10 cellular contexts compared by ENCODE assay signal in the genomic region with DNA sequence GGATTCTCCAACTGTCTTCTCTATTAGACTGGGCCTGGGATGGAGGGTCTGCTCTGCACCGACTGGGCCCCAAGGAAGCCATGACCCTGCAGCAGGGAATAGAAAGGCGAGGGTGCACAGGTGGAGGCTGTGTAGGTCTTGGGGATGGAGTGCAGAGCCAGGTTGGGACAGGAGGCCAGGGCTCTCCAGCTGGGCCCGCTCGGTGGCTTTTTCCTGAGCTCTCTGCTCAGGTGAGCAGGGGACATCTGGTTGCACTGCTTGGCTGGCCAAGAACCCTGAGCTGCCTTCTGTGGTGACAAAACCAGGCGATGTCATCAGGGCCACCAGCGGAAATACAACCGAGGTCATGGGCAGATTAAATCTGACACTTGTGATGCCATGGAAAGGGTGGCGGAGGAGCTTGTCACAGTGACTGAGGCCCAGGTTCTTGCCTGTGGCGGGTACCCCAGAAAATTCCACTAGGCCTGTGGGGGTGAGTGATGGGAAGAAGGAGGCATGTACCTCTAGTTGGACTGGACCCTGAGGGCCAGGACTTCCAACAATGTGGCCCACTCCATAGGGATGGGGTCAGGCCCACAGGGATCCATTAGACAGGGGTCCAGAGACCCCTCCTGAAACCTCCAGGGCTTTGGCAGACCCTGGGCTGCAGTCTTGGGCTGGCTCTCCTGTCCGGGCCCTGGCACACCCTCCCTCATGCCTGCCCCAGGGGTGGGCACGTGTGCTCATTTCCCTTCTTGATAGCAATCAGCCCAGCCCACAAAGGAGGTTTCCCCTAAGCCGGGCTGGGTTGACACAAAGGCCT. TPM values are rescaled to one million over a fixed set of nuclear protein-coding genes. Genes with fewer than 3 reads are reported as not detected.
DNase-seq lines count a peak whose midpoint lies in the region; ATAC-seq and TF ChIP-seq lines count a peak whose summit lies in the region.
"Had no signal": no experiment of that assay in that cellular context is flagged by ENCODE, and none has a peak within 500 bp of the region (broad histone marks: within the 10 kb centered on the region; RNA-seq: fewer than 3 reads in every experiment).

No MANE protein-coding gene starts in this region.

- H3K4me3 Mint-ChIP-seq in activated T-cell treated with anti-CD3 and anti-CD28 coated beads, Interleukin-2, amount 50 U/mL, for 72 hours = peak overlapping the region in 1 of 2 donors; percentile 46
- no peak overlapping the region for H3K4me3 Mint-ChIP-seq in stimulated activated naive B cell treated with anti-CD40 and anti-IgM and Interleukin-4, amounts not matched to agents 10 μg/mL and 1 μg/mL and 100 μg/mL, for 72 hours

- peaks cover 51% of the 10 kb centered on the region for H3K4me1 ChIP-seq in BLaER1

- no peak overlapping the region for H3K9ac ChIP-seq in BLaER1

- H3K27me3 ChIP-seq in BLaER1 = no peaks in the 10 kb centered on the region

- peak overlapping the region; percentile 49 for H3K27ac Mint-ChIP-seq in activated T-cell treated with anti-CD3 and anti-CD28 coated beads, Interleukin-2, amount 50 U/mL, for 72 hours
- H3K27ac Mint-ChIP-seq in stimulated activated naive B cell treated with anti-CD40 and anti-IgM and Interleukin-4, amounts not matched to agents 10 μg/mL and 1 μg/mL and 100 μg/mL, for 72 hours = no peak overlapping the region

- no peaks in the 10 kb centered on the region for H3K9me3 ChIP-seq in BLaER1

- H3K9me3 Mint-ChIP-seq in activated T-cell treated with anti-CD3 and anti-CD28 coated beads, Interleukin-2, amount 50 U/mL, for 72 hours = no peaks in the 10 kb centered on the region
- no peaks in the 10 kb centered on the region for H3K9me3 Mint-ChIP-seq in stimulated activated naive B cell treated with anti-CD40 and anti-IgM and Interleukin-4, amounts not matched to agents 10 μg/mL and 1 μg/mL and 100 μg/mL, for 72 hours

- DNase-seq in NB4 (ENCODE audit: low read depth) (peak; percentile 46), left kidney (ENCODE audit: low read depth, low spot score) (peak; percentile 29), SKM-1 treated with dmso at 0.1 percent for 144 hours (lab: John Stamatoyannopoulos, UW; ENCODE audit: unreplicated experiment) (no peak), RKO (ENCODE audit: low spot score) (no peak)
- peak; percentile 51 to 56 for DNase-seq in activated T-cell treated with anti-CD3 and anti-CD28 coated beads, Interleukin-2, amount 50 U/mL, for 72 hours
- no peak for DNase-seq in stimulated activated naive B cell treated with anti-CD40 and anti-IgM and Interleukin-4, amounts not matched to agents 10 μg/mL and 1 μg/mL and 100 μg/mL, for 72 hours
- DNase-seq: NCI-H187 treated with DMSO at 0.1 percent for 48 hours had no signal

- no peaks in the 10 kb centered on the region for H3K36me3 ChIP-seq in BLaER1

- peak; percentile 81 to 82 for ATAC-seq in activated T-cell treated with anti-CD3 and anti-CD28 coated beads, Interleukin-2, amount 50 U/mL, for 72 hours (replicated peaks in 1 of 2)
- ATAC-seq in HG02610 (IDR thresholded peaks at IDR 0.05; ENCODE audit: unreplicated experiment) = no peak
- ATAC-seq in stimulated activated naive B cell treated with anti-CD40 and anti-IgM and Interleukin-4, amounts not matched to agents 10 μg/mL and 1 μg/mL and 100 μg/mL, for 72 hours (replicated peaks) = no peak

- H3K4me3 ChIP-seq in BLaER1 (no peak overlapping the region), NB4 (ENCODE audit: low read depth, low read length) (no peak overlapping the region)

- peak overlapping the region; percentile 72 for H3K4me2 ChIP-seq in BLaER1

- H4K20me1 ChIP-seq in BLaER1 = no peaks in the 10 kb centered on the region

- TF ChIP-seq CTCF in NB4 (IDR thresholded peaks at IDR 0.05; ENCODE audit: low read depth, low read length) = no peak

- peaks cover 63% of the 10 kb centered on the region for H3K4me1 Mint-ChIP-seq in activated T-cell treated with anti-CD3 and anti-CD28 coated beads, Interleukin-2, amount 50 U/mL, for 72 hours (ENCODE audit: low read depth)
- H3K4me1 Mint-ChIP-seq in stimulated activated naive B cell treated with anti-CD40 and anti-IgM and Interleukin-4, amounts not matched to agents 10 μg/mL and 1 μg/mL and 100 μg/mL, for 72 hours = peaks cover 10 to 21% of the 10 kb centered on the region in 2 donors

- peaks cover 9% of the 10 kb centered on the region for H3K27me3 Mint-ChIP-seq in activated T-cell treated with anti-CD3 and anti-CD28 coated beads, Interleukin-2, amount 50 U/mL, for 72 hours (ENCODE audit: low read depth)
- H3K27me3 Mint-ChIP-seq in stimulated activated naive B cell treated with anti-CD40 and anti-IgM and Interleukin-4, amounts not matched to agents 10 μg/mL and 1 μg/mL and 100 μg/mL, for 72 hours = peaks cover 9 to 19% of the 10 kb centered on the region in 2 donors

- TF ChIP-seq POLR2A in NB4 (IDR thresholded peaks at IDR 0.05; ENCODE audit: extremely low read depth, insufficient read length) = no peak

- H3K36me3 Mint-ChIP-seq in activated T-cell treated with anti-CD3 and anti-CD28 coated beads, Interleukin-2, amount 50 U/mL, for 72 hours (ENCODE audit: insufficient read depth in 2 of 2) = no peaks in the 10 kb centered on the region
- no peaks in the 10 kb centered on the region for H3K36me3 Mint-ChIP-seq in stimulated activated naive B cell treated with anti-CD40 and anti-IgM and Interleukin-4, amounts not matched to agents 10 μg/mL and 1 μg/mL and 100 μg/mL, for 72 hours

- peak overlapping the region; percentile 18; the same call in 1 of the 2 replicates for H3K27ac ChIP-seq in BLaER1

RNA-seq across cellular contexts. Expression of a gene that starts 4.4 kb away (rescaled TPM):
- total RNA-seq in activated T-cell treated with anti-CD3 and anti-CD28 coated beads, Interleukin-2, amount 50 U/mL, for 72 hours = 1 to 10 TPM; 6.2 to 8.9 TPM
- total RNA-seq: bronchial epithelial cell had no signal

RNA-seq across cellular contexts. Expression of a gene that starts 17.6 kb away (rescaled TPM):
- 10 to 100 TPM; 31.1 to 50.7 TPM for total RNA-seq in activated T-cell treated with anti-CD3 and anti-CD28 coated beads, Interleukin-2, amount 50 U/mL, for 72 hours
- total RNA-seq: bronchial epithelial cell had no signal

RNA-seq across cellular contexts. Expression of a gene that starts 44.6 kb away (rescaled TPM):
- 1 to 10 TPM; 5.9 to 8.2 TPM for total RNA-seq in activated T-cell treated with anti-CD3 and anti-CD28 coated beads, Interleukin-2, amount 50 U/mL, for 72 hours

Comparison
In these comparisons a context has a peak if more than half of its experiments do, and no peak if none do; other contexts are left out.
1. DNase-seq: peak in NB4 (single experiment), activated T-cell treated with anti-CD3 and anti-CD28 coated beads, Interleukin-2, amount 50 U/mL, for 72 hours (2 of 2) and left kidney (single experiment); none in stimulated activated naive B cell treated with anti-CD40 and anti-IgM and Interleukin-4, amounts not matched to agents 10 μg/mL and 1 μg/mL and 100 μg/mL, for 72 hours (single experiment), SKM-1 treated with dmso at 0.1 percent for 144 hours (single experiment) and RKO (single experiment).
2. ATAC-seq: peak in activated T-cell treated with anti-CD3 and anti-CD28 coated beads, Interleukin-2, amount 50 U/mL, for 72 hours (2 of 2); none in HG02610 (single experiment) and stimulated activated naive B cell treated with anti-CD40 and anti-IgM and Interleukin-4, amounts not matched to agents 10 μg/mL and 1 μg/mL and 100 μg/mL, for 72 hours (0 of 2).